Comparison of ENCODE assay signal across 11 cellular contexts in genomic region chr5:17398439-17398838, GRCh38.
DNase-seq lines count a peak whose midpoint lies in the region; ATAC-seq and TF ChIP-seq lines count a peak whose summit lies in the region.
"Had no signal": no experiment of that assay in that cellular context is flagged by ENCODE, and none has a peak within 500 bp of the region (broad histone marks: within the 10 kb centered on the region; RNA-seq: fewer than 3 reads in every experiment).

No MANE protein-coding gene starts in this region.

- no peaks in the 10 kb centered on the region; the same call in 1 of the 2 replicates for H3K27me3 ChIP-seq in SK-N-SH (ENCODE audit: insufficient read depth)
- H3K27me3 ChIP-seq in HAP-1 (ENCODE audit: low read depth), result peaks cover 20% of the 10 kb centered on the region
- H3K27me3 ChIP-seq in Peyer's patch, result no peaks in the 10 kb centered on the region
- H3K27me3 ChIP-seq: hepatocyte had no signal

- H3K9me3 Mint-ChIP-seq in activated T-cell treated with anti-CD3 and anti-CD28 coated beads, Interleukin-2, amount 50 U/mL, for 72 hours, result peaks cover 3 to 6% of the 10 kb centered on the region in 2 donors

- CTCF ChIA-PET in SK-N-SH (lab: Yijun Ruan, JAX), result no interaction called here

- no peak overlapping the region for H2AFZ ChIP-seq in SK-N-SH (ENCODE audit: low read depth)
- H2AFZ ChIP-seq: hepatocyte had no signal

- no peak overlapping the region for H3K27ac Mint-ChIP-seq in activated T-cell treated with anti-CD3 and anti-CD28 coated beads, Interleukin-2, amount 50 U/mL, for 72 hours
- H3K27ac Mint-ChIP-seq: stimulated activated naive CD8-positive, alpha-beta T cell treated with anti-CD3 and anti-CD28 coated beads, Interleukin-15, Interleukin-2, amounts not matched to agents 100 ng/mL and 50 ng/mL, for 24 hours had no signal

- no peak overlapping the region for H3K4me2 ChIP-seq in SK-N-SH
- H3K4me2 ChIP-seq: hepatocyte had no signal

- no peak for TF ChIP-seq POLR2A in Peyer's patch (IDR thresholded peaks at IDR 0.05)

- no peak overlapping the region for H3K4me3 ChIP-seq in SK-N-SH (ENCODE audit: low read depth in 2 of 2, low read length in 1 of 2)
- no peak overlapping the region for H3K4me3 ChIP-seq in HAP-1
- no peak overlapping the region for H3K4me3 ChIP-seq in Peyer's patch
- H3K4me3 ChIP-seq: hepatocyte had no signal

- POLR2A ChIA-PET in SK-N-SH (lab: Yijun Ruan, JAX), result no interaction called here

- peak; percentile 60 for DNase-seq in SK-N-SH
- DNase-seq in kidney tubule cell (ENCODE audit: low spot score), result peak; percentile 75
- no peak for DNase-seq in HAP-1 (ENCODE audit: low spot score in 2 of 2)
- DNase-seq in stimulated activated CD4-positive, alpha-beta T cell treated with anti-CD3 and anti-CD28 coated beads, Interleukin-4, amount 100 ng/mL, for 1 hour, result no peak
- no peak for DNase-seq in activated T-cell treated with anti-CD3 and anti-CD28 coated beads, Interleukin-2, amount 50 U/mL, for 72 hours
- DNase-seq in Peyer's patch, result no peak
- DNase-seq: activated T-cell treated with anti-CD3 and anti-CD28 coated beads, Interleukin-2, amount 50 U/mL, for 4 hours had no signal

- H3K36me3 ChIP-seq in SK-N-SH (replicated peaks in 1 of 2; ENCODE audit: control insufficient read depth in 1 of 2, insufficient read depth in 2 of 2, low read length in 1 of 2) (no peaks in the 10 kb centered on the region), HAP-1 (replicated peaks) (no peaks in the 10 kb centered on the region), Peyer's patch (no peaks in the 10 kb centered on the region)

- no peak overlapping the region for H3K4me3 Mint-ChIP-seq in activated T-cell treated with anti-CD3 and anti-CD28 coated beads, Interleukin-2, amount 50 U/mL, for 72 hours
- H3K4me3 Mint-ChIP-seq: activated T-cell treated with anti-CD3 and anti-CD28 coated beads, Interleukin-2, amount 50 U/mL, for 4 hours; stimulated activated naive CD8-positive, alpha-beta T cell treated with anti-CD3 and anti-CD28 coated beads, Interleukin-15, Interleukin-2, amounts not matched to agents 100 ng/mL and 50 ng/mL, for 24 hours had no signal

- no peaks in the 10 kb centered on the region for H3K9me2 ChIP-seq in SK-N-SH

- TF ChIP-seq RAD21 in SK-N-SH (IDR thresholded peaks at IDR 0.05; ENCODE audit: low read length), result no peak

- in situ Hi-C loops in HAP-1 (cut with MboI; ENCODE audit: low sequenced_read_pairs), result no loop called here

- H3K9me3 ChIP-seq in SK-N-SH (no peaks in the 10 kb centered on the region), HAP-1 (no peaks in the 10 kb centered on the region), Peyer's patch (no peaks in the 10 kb centered on the region)

- no peaks in the 10 kb centered on the region for H4K20me1 ChIP-seq in SK-N-SH (ENCODE audit: insufficient read depth)

- H3K36me3 Mint-ChIP-seq in activated T-cell treated with anti-CD3 and anti-CD28 coated beads, Interleukin-2, amount 50 U/mL, for 72 hours (ENCODE audit: insufficient read depth in 2 of 2), result peaks cover 0 to 3% of the 10 kb centered on the region in 2 donors

- no peaks in the 10 kb centered on the region for H3K79me2 ChIP-seq in SK-N-SH (ENCODE audit: insufficient read depth)
- H3K79me2 ChIP-seq: hepatocyte had no signal

- no peak overlapping the region for H3K9ac ChIP-seq in SK-N-SH

- peak in 1 of 2 experiments; percentile 74; a peak in 2 of 4 replicates for TF ChIP-seq EP300 in SK-N-SH (IDR thresholded peaks at IDR 0.05; ENCODE audit: borderline replicate concordance in 1 of 2, low read depth in 1 of 2, low read length in 1 of 2)

- ATAC-seq in GM18499 (IDR thresholded peaks at IDR 0.05; ENCODE audit: insufficient read depth, unreplicated experiment) (peak; percentile 36), HG03095 (IDR thresholded peaks at IDR 0.05; ENCODE audit: unreplicated experiment) (peak; percentile 53)
- no peak for ATAC-seq in activated T-cell treated with anti-CD3 and anti-CD28 coated beads, Interleukin-2, amount 50 U/mL, for 72 hours (replicated peaks in 1 of 2)
- ATAC-seq: activated T-cell treated with anti-CD3 and anti-CD28 coated beads, Interleukin-2, amount 50 U/mL, for 4 hours had no signal

- peaks cover 4% of the 10 kb centered on the region for H3F3A ChIP-seq in SK-N-SH (replicated peaks; ENCODE audit: insufficient read depth)

- WGBS in SK-N-SH (ENCODE audit: low lambda C conversion rate), result 12% methylated on average over 4 of the region's 4 CpGs

- no peak overlapping the region; a peak in 1 of 4 replicates for H3K27ac ChIP-seq in SK-N-SH (ENCODE audit: low read depth in 2 of 2, low read length in 1 of 2)
- no peak overlapping the region for H3K27ac ChIP-seq in Peyer's patch
- H3K27ac ChIP-seq: hepatocyte had no signal

- H3K4me1 ChIP-seq in SK-N-SH (ENCODE audit: control insufficient read depth in 1 of 2, insufficient read depth in 2 of 2, low read depth in 1 of 2, low read length in 1 of 2) (peaks cover 5 to 6% of the 10 kb centered on the region in 2 experiments; a peak in 3 of 4 replicates), HAP-1 (peaks cover 19% of the 10 kb centered on the region), Peyer's patch (no peaks in the 10 kb centered on the region)

- TF ChIP-seq CTCF in SK-N-SH (IDR thresholded peaks at IDR 0.05), result no peak
- TF ChIP-seq CTCF in Peyer's patch (IDR thresholded peaks at IDR 0.05), result no peak

- H3K27me3 Mint-ChIP-seq in activated T-cell treated with anti-CD3 and anti-CD28 coated beads, Interleukin-2, amount 50 U/mL, for 72 hours (ENCODE audit: low read depth), result no peaks in the 10 kb centered on the region

- H3K4me1 Mint-ChIP-seq in activated T-cell treated with anti-CD3 and anti-CD28 coated beads, Interleukin-2, amount 50 U/mL, for 72 hours (ENCODE audit: low read depth), result no peaks in the 10 kb centered on the region

TF ChIP-seq in SK-N-SH, 30 proteins besides CTCF, POLR2A, EP300 and RAD21:
- TF ChIP-seq IRF3 (IDR thresholded peaks at IDR 0.05; ENCODE audit: low read depth, low read length), result no peak
- TF ChIP-seq NFIC (IDR thresholded peaks at IDR 0.05; ENCODE audit: borderline replicate concordance), result peak; percentile 55
- peak; percentile 23; the same call in 1 of the 2 replicates for TF ChIP-seq POLR2AphosphoS5 (IDR thresholded peaks at IDR 0.05; ENCODE audit: low read depth, low read length)
- TF ChIP-seq NRF1 (IDR thresholded peaks at IDR 0.05; ENCODE audit: low read depth, low read length), result no peak
- TF ChIP-seq EZH2phosphoT487 (IDR thresholded peaks at IDR 0.05; ENCODE audit: borderline replicate concordance, low read depth), result no peak
- peak; percentile 74 for TF ChIP-seq JUND (IDR thresholded peaks at IDR 0.05)
- peak; percentile 59; the same call in 1 of the 2 replicates for TF ChIP-seq MAX (IDR thresholded peaks at IDR 0.05; ENCODE audit: low read depth)
- peak; percentile 74; the same call in 1 of the 2 replicates for TF ChIP-seq FOSL2 (IDR thresholded peaks at IDR 0.05; ENCODE audit: borderline replicate concordance, low read depth)
- no peak for TF ChIP-seq ELF1 (IDR thresholded peaks at IDR 0.05)
- TF ChIP-seq YY1 (IDR thresholded peaks at IDR 0.05; ENCODE audit: low read depth), result no peak
- peak; percentile 86 for TF ChIP-seq TCF12 (IDR thresholded peaks at IDR 0.05)
- TF ChIP-seq GATA2 (CRISPR knock-in tag; IDR thresholded peaks at IDR 0.05), result no peak
- no peak for TF ChIP-seq RFX5 (IDR thresholded peaks at IDR 0.05; ENCODE audit: low read length)
- peak; percentile 30; the same call in 1 of the 2 replicates for TF ChIP-seq TEAD4 (IDR thresholded peaks at IDR 0.05; ENCODE audit: borderline replicate concordance, insufficient read depth)
- TF ChIP-seq SMC3 (IDR thresholded peaks at IDR 0.05; ENCODE audit: low read depth, low read length), result no peak
- no peak for TF ChIP-seq MEF2A (IDR thresholded peaks at IDR 0.05; ENCODE audit: borderline replicate concordance, low read depth)
- TF ChIP-seq, protein P1, sequence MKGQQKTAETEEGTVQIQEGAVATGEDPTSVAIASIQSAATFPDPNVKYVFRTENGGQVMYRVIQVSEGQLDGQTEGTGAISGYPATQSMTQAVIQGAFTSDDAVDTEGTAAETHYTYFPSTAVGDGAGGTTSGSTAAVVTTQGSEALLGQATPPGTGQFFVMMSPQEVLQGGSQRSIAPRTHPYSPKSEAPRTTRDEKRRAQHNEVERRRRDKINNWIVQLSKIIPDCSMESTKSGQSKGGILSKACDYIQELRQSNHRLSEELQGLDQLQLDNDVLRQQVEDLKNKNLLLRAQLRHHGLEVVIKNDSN (IDR thresholded peaks at IDR 0.05; ENCODE audit: borderline replicate concordance, low read depth), result no peak
- TF ChIP-seq, protein P2, sequence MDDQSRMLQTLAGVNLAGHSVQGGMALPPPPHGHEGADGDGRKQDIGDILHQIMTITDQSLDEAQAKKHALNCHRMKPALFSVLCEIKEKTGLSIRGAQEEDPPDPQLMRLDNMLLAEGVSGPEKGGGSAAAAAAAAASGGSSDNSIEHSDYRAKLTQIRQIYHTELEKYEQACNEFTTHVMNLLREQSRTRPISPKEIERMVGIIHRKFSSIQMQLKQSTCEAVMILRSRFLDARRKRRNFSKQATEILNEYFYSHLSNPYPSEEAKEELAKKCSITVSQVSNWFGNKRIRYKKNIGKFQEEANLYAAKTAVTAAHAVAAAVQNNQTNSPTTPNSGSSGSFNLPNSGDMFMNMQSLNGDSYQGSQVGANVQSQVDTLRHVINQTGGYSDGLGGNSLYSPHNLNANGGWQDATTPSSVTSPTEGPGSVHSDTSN (IDR thresholded peaks at IDR 0.05), result peak; percentile 65
- no peak for TF ChIP-seq RXRA (IDR thresholded peaks at IDR 0.05; ENCODE audit: borderline replicate concordance, low read depth)

Comparison
In these comparisons a context has a peak if more than half of its experiments do, and no peak if none do; other contexts are left out.
1. ATAC-seq: peak in GM18499 (single experiment) and HG03095 (single experiment); none in activated T-cell treated with anti-CD3 and anti-CD28 coated beads, Interleukin-2, amount 50 U/mL, for 72 hours (0 of 2).
2. DNase-seq: peak in SK-N-SH (single experiment) and kidney tubule cell (single experiment); none in HAP-1 (0 of 2), stimulated activated CD4-positive, alpha-beta T cell treated with anti-CD3 and anti-CD28 coated beads, Interleukin-4, amount 100 ng/mL, for 1 hour (single experiment), activated T-cell treated with anti-CD3 and anti-CD28 coated beads, Interleukin-2, amount 50 U/mL, for 72 hours (0 of 2) and Peyer's patch (0 of 3).